Comparison of ENCODE assay signal across 7 cellular contexts in genomic region chr16:18037051-18037450, GRCh38.
"Had no signal": no experiment of that assay in that cellular context is flagged by ENCODE, and none has a peak within 500 bp of the region (broad histone marks: within the 10 kb centered on the region; RNA-seq: fewer than 3 reads in every experiment).

No MANE protein-coding gene starts in this region.

- H3K4me2 ChIP-seq: GM23338 had no signal

- H3K9me3 ChIP-seq: HAP-1 had no signal

- H3K4me1 ChIP-seq: HAP-1 had no signal

- DNase-seq: H7, Kasumi-1, KG1 had no signal

- H2AFZ ChIP-seq: GM23338 had no signal

- ATAC-seq: GM23338, HCT116 had no signal

- H3K36me3 ChIP-seq: HAP-1 had no signal

- H3K4me3 ChIP-seq: GM23338, HAP-1 had no signal

- H3K27ac ChIP-seq: HL-60 had no signal
